In genomic region chr2:43636616-43637015, GRCh38 we compare ENCODE assay signal across 8 cellular contexts. TPM values are rescaled to one million over a fixed set of nuclear protein-coding genes. Genes with fewer than 3 reads are reported as not detected.
DNase-seq lines count a peak whose midpoint lies in the region; ATAC-seq, FAIRE-seq and TF ChIP-seq lines count a peak whose summit lies in the region.

No MANE protein-coding gene starts in this region.

- no peak for FAIRE-seq in H54 (lab: Jason Lieb, UNC)

- TF ChIP-seq CTCF in GM12864 (IDR thresholded peaks at IDR 0.05; ENCODE audit: low read depth, low read length, missing control alignments) (no peak), Panc1 (IDR thresholded peaks at IDR 0.05) (no peak), neutrophil (IDR thresholded peaks at IDR 0.05) (no peak)

- TF ChIP-seq POLR2A in H54 (IDR thresholded peaks at IDR 0.05; ENCODE audit: low read depth, low read length), result no peak

- H3K4me1 ChIP-seq in Panc1 (ENCODE audit: control insufficient read depth, insufficient read depth, low read length) (peaks cover 19% of the 10 kb centered on the region), neutrophil (ENCODE audit: control insufficient read depth in 1 of 2, insufficient read depth in 1 of 2, low read depth in 1 of 2, low read length in 1 of 2) (peaks cover 12 to 15% of the 10 kb centered on the region in 2 experiments)

- CTCF ChIA-PET in Panc1 (lab: Charles Lee), result interaction anchor here (0.5 kb wide), 1 partner anchor 215 kb away, joined by 3 read pairs; no protein-coding TSS in a partner anchor

- H3K4me3 ChIP-seq in GM12864 (ENCODE audit: low read depth, low read length), result peak overlapping the region; percentile 30
- H3K4me3 ChIP-seq in Panc1 (ENCODE audit: low read depth in 2 of 2, low read length in 2 of 2), result peak overlapping the region; percentile 67 to 73
- H3K4me3 ChIP-seq in neutrophil (ENCODE audit: low read depth in 1 of 2, low read length in 1 of 2), result peak overlapping the region; percentile 39 to 54

- intact Hi-C loops in Panc1 (cut with micrococcal nuclease; ENCODE audit: unreplicated experiment), result no loop called here

- H3K36me3 ChIP-seq in Panc1 (ENCODE audit: control insufficient read depth, insufficient read depth, low read length) (no peaks in the 10 kb centered on the region), neutrophil (no peaks in the 10 kb centered on the region)

- in situ Hi-C loops in Panc1 (cut with HindIII; ENCODE audit: low pct_unique_long_range_greater_than_20kb, low sequenced_read_pairs), result no loop called here

- DNase-seq in GM12864 (ENCODE audit: low read depth), result no peak
- no peak for DNase-seq in Panc1 (ENCODE audit: low read depth, low spot score)
- peak; percentile 9 for DNase-seq in effector CD4-positive, alpha-beta T cell
- no peak for DNase-seq in H54 (ENCODE audit: insufficient read length, low spot score)
- DNase-seq in activated CD8-positive, alpha-beta memory T cell treated with anti-CD3 and anti-CD28 coated beads, Interleukin-2, amount 50 U/mL, for 4 hours, result no peak
- no peak for DNase-seq in NCI-H446 (lab: John Stamatoyannopoulos, UW)

- H3K27me3 ChIP-seq in Panc1 (ENCODE audit: control insufficient read depth, insufficient read depth, low read length) (no peaks in the 10 kb centered on the region), neutrophil (peaks cover 78% of the 10 kb centered on the region)

- no TSS peak for BruUV-seq in Panc1 (replicated peaks; lab: Mats Ljungman, UMichigan)

- POLR2A ChIA-PET in Panc1 (lab: Charles Lee), result interaction anchor here (0.6 to 1.0 kb wide), 2 partner anchors 11 to 70 kb away, joined by 4 read pairs; no protein-coding TSS in a partner anchor

- peak overlapping the region; percentile 82 for H3K27ac ChIP-seq in Panc1 (ENCODE audit: low read length)
- H3K27ac ChIP-seq in neutrophil, result no peak overlapping the region

- H3K9me3 ChIP-seq in Panc1 (ENCODE audit: control insufficient read depth, insufficient read depth, low read depth, low read length) (no peaks in the 10 kb centered on the region; the same call in 1 of the 2 replicates), neutrophil (no peaks in the 10 kb centered on the region)

- ATAC-seq in Panc1 (peak; percentile 3), HG02571 (IDR thresholded peaks at IDR 0.05; ENCODE audit: unreplicated experiment) (no peak)

RNA-seq across cellular contexts. Expression of gene PLEKHH2, which starts 0.4 kb away (rescaled TPM):
- total RNA-seq in Panc1 (2021; ENCODE audit: unreplicated experiment), result 15.0 TPM
- polyA plus RNA-seq in Panc1 (2012; ENCODE audit: insufficient read length), result 7.9 TPM

RNA-seq across cellular contexts. Expression of gene C1GALT1C1L, which starts 39.6 kb away (rescaled TPM):
- 0.54 TPM for total RNA-seq in Panc1 (2021; ENCODE audit: unreplicated experiment)
- not detected for polyA plus RNA-seq in Panc1 (2012; ENCODE audit: insufficient read length)

RNA-seq across cellular contexts. Expression of gene THADA, which starts 40.8 kb away (rescaled TPM):
- 37.2 TPM for total RNA-seq in Panc1 (2021; ENCODE audit: unreplicated experiment)
- polyA plus RNA-seq in Panc1 (2012; ENCODE audit: insufficient read length), result 15.1 TPM
